18 cellular contexts compared by ENCODE assay signal in the genomic region with DNA sequence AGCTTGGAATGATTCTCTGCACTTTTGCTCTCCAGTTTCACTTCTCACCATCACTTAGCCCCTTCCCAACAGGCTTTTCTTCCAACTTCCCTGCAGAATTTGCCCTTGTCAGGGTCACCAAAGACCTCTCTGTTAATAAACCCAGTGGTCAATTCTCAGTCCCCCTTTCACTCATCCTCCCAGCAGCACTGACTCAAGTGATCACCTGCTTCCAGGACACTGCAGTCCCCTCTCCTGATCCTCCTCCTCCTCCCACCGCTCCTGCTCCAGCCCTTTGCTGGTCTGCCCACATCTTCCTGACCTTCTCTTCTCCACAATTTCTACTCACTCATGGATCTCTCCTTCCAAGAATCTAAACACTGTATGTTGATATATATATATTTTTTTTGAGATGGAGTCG. TPM values are rescaled to one million over a fixed set of nuclear protein-coding genes. Genes with fewer than 3 reads are reported as not detected.
"Had no signal": no experiment of that assay in that cellular context is flagged by ENCODE, and none has a peak within 500 bp of the region (broad histone marks: within the 10 kb centered on the region; RNA-seq: fewer than 3 reads in every experiment).

No MANE protein-coding gene starts in this region.

- DNase-seq: Kasumi-1, MM.1S, NCI-H1092 treated with DMSO at 0.1 percent for 48 hours, NCI-H1436, NCI-H187, NCI-H2029, NCI-H2081 treated with DMSO at 0.1 percent for 48 hours, NCI-H2171, NCI-H226, NCI-H446, NCI-H510A, NCI-H524 treated with DMSO at 0.1 percent for 48 hours, NCI-H69, NCI-H774, SHP77, SK-N-SH had no signal

- H3K4me3 Mint-ChIP-seq: IgD-negative memory B cell had no signal

- H3K27ac Mint-ChIP-seq: IgD-negative memory B cell had no signal

- ATAC-seq: K562 had no signal

RNA-seq across cellular contexts. Expression of gene SHISAL1, which starts 57.9 kb away (rescaled TPM):
- total RNA-seq: K562 had no signal
